ENCODE assay signal across 1 cellular context in genomic region chr15:31338879-31339557, GRCh38.
TF ChIP-seq lines count a peak whose summit lies in the region.

No MANE protein-coding gene starts in this region.

TF ChIP-seq in GM12878, 131 proteins besides CTCF, POLR2A, EP300 and RAD21 (continued from another document):
- TF ChIP-seq BCL3 (IDR thresholded peaks at IDR 0.05; ENCODE audit: borderline replicate concordance, insufficient read depth, low read depth, low read length, poor library complexity, severe bottlenecking) (peak; percentile 41), BMI1 (IDR thresholded peaks at IDR 0.05; ENCODE audit: borderline replicate concordance) (peak; percentile 89), HDAC2 (IDR thresholded peaks at IDR 0.05) (no peak), ZBED1 (IDR thresholded peaks at IDR 0.05; ENCODE audit: borderline replicate concordance) (peak; percentile 64; the same call in 1 of the 2 replicates), EGR1 (IDR thresholded peaks at IDR 0.05; ENCODE audit: borderline replicate concordance in 1 of 2, low read depth in 2 of 2, low read length in 2 of 2) (peak in 1 of 2 experiments; percentile 80; a peak in 1 of 3 replicates), RCOR1 (conservative IDR thresholded peaks at IDR 0.05; ENCODE audit: low read depth, low read length) (no peak), TCF12 (IDR thresholded peaks at IDR 0.05; ENCODE audit: low read depth, low read length) (peak; percentile 56; the same call in 1 of the 2 replicates), NFXL1 (IDR thresholded peaks at IDR 0.05; ENCODE audit: borderline replicate concordance) (no peak), PBX3 (IDR thresholded peaks at IDR 0.05; ENCODE audit: insufficient replicate concordance, low read depth, low read length) (no peak), HCFC1 (IDR thresholded peaks at IDR 0.05; ENCODE audit: low read length) (no peak), CHD4 (IDR thresholded peaks at IDR 0.05) (no peak), FOXM1 (IDR thresholded peaks at IDR 0.05; ENCODE audit: low read depth, low read length) (peak; percentile 21; the same call in 1 of the 2 replicates)
